Comparison of ENCODE assay signal across 14 cellular contexts in genomic region chr13:37475966-37476365, GRCh38.
"Had no signal": no experiment of that assay in that cellular context is flagged by ENCODE, and none has a peak within 500 bp of the region (broad histone marks: within the 10 kb centered on the region; RNA-seq: fewer than 3 reads in every experiment).

No MANE protein-coding gene starts in this region.

- H3K27me3 ChIP-seq: heart left ventricle, tibial artery, vagina had no signal

- ATAC-seq: heart left ventricle, left ventricle myocardium superior, T-cell had no signal

- H3K36me3 ChIP-seq: heart left ventricle, tibial artery, vagina had no signal

- H3K9me3 ChIP-seq: heart left ventricle, tibial artery, vagina had no signal

- H3K4me1 ChIP-seq: tibial artery, vagina had no signal

- DNase-seq: activated CD4-positive, alpha-beta memory T cell treated with anti-CD3 and anti-CD28 coated beads, Interleukin-2, amount 10 ng/mL, durations not matched to agents 7 days and 5 days; activated gamma-delta T cell; activated T-cell treated with anti-CD3 and anti-CD28 coated beads, Interleukin-2, amount 50 U/mL, for 48 hours; aorta; cortex of kidney; effector memory CD4-positive, alpha-beta T cell; erythroblast; heart left ventricle; left ventricle myocardium superior; T-cell; tibial artery had no signal

- H3K27ac ChIP-seq: heart left ventricle, tibial artery, vagina, VCaP had no signal

- H3K4me3 ChIP-seq: heart left ventricle, skin epidermis, tibial artery, vagina had no signal
